Comparison of ENCODE assay signal across 8 cellular contexts in genomic region chr13:75416327-75417005, GRCh38.
A peak's percentile ranks its signal among the peaks of the same experiment; 100 is the strongest.
DNase-seq lines count a peak whose midpoint lies in the region; ATAC-seq and TF ChIP-seq lines count a peak whose summit lies in the region.

No MANE protein-coding gene starts in this region.

- H3K4ac ChIP-seq in trophoblast cell (ENCODE audit: low read depth, low read length), result no peak overlapping the region

- H3K36me3 ChIP-seq in subcutaneous abdominal adipose tissue (ENCODE audit: control insufficient read depth in 5 of 5, insufficient read depth in 5 of 5, low read length in 5 of 5) (no peaks in the 10 kb centered on the region), trophoblast cell (ENCODE audit: control insufficient read depth in 1 of 2, insufficient read depth in 2 of 2, low read length in 2 of 2) (no peaks in the 10 kb centered on the region)

- no peak overlapping the region for H2BK5ac ChIP-seq in trophoblast cell (ENCODE audit: low read depth, low read length, poor library complexity)

- no peaks in the 10 kb centered on the region for H3K27me3 ChIP-seq in subcutaneous abdominal adipose tissue (ENCODE audit: control insufficient read depth in 5 of 5, insufficient read depth in 4 of 5, low read length in 5 of 5)
- H3K27me3 ChIP-seq in trophoblast cell (ENCODE audit: insufficient read depth, low read length), result no peaks in the 10 kb centered on the region

- no peaks in the 10 kb centered on the region for H3K36me3 Mint-ChIP-seq in activated naive CD8-positive, alpha-beta T cell treated with anti-CD3 and anti-CD28 coated beads, Interleukin-2, amount 50 U/mL, for 24 hours (ENCODE audit: low read depth)
- H3K36me3 Mint-ChIP-seq in activated naive CD8-positive, alpha-beta T cell treated with anti-CD3 and anti-CD28 coated beads for 36 hours, result no peaks in the 10 kb centered on the region

- H4K8ac ChIP-seq in trophoblast cell (ENCODE audit: low read depth, low read length), result no peak overlapping the region

- H3K9me3 Mint-ChIP-seq in activated naive CD8-positive, alpha-beta T cell treated with anti-CD3 and anti-CD28 coated beads, Interleukin-2, amount 50 U/mL, for 24 hours, result no peaks in the 10 kb centered on the region
- no peaks in the 10 kb centered on the region for H3K9me3 Mint-ChIP-seq in activated naive CD8-positive, alpha-beta T cell treated with anti-CD3 and anti-CD28 coated beads for 36 hours

- H3K14ac ChIP-seq in trophoblast cell (ENCODE audit: low read length), result no peak overlapping the region

- no peak overlapping the region for H2BK12ac ChIP-seq in trophoblast cell (ENCODE audit: low read length)

- H3K23ac ChIP-seq in trophoblast cell (ENCODE audit: low read length), result no peak overlapping the region

- H3K18ac ChIP-seq in trophoblast cell (ENCODE audit: low read length), result no peak overlapping the region

- no peak overlapping the region for H3K4me3 Mint-ChIP-seq in activated naive CD8-positive, alpha-beta T cell treated with anti-CD3 and anti-CD28 coated beads, Interleukin-2, amount 50 U/mL, for 24 hours
- no peak overlapping the region for H3K4me3 Mint-ChIP-seq in activated naive CD8-positive, alpha-beta T cell treated with anti-CD3 and anti-CD28 coated beads for 36 hours

- H3K27ac Mint-ChIP-seq in activated naive CD8-positive, alpha-beta T cell treated with anti-CD3 and anti-CD28 coated beads, Interleukin-2, amount 50 U/mL, for 24 hours, result no peak overlapping the region
- no peak overlapping the region for H3K27ac Mint-ChIP-seq in activated naive CD8-positive, alpha-beta T cell treated with anti-CD3 and anti-CD28 coated beads for 36 hours

- H3K9me3 ChIP-seq in subcutaneous abdominal adipose tissue (ENCODE audit: control insufficient read depth in 5 of 5, low read length in 5 of 5) (no peaks in the 10 kb centered on the region), trophoblast cell (ENCODE audit: insufficient read depth, low read depth, low read length) (no peaks in the 10 kb centered on the region)

- H3K79me2 ChIP-seq in trophoblast cell (ENCODE audit: control insufficient read depth, insufficient read depth, low read length, poor library complexity), result no peaks in the 10 kb centered on the region

- H4K91ac ChIP-seq in trophoblast cell (ENCODE audit: low read depth, low read length), result no peak overlapping the region

- peaks cover 3% of the 10 kb centered on the region for H3K4me1 Mint-ChIP-seq in activated naive CD8-positive, alpha-beta T cell treated with anti-CD3 and anti-CD28 coated beads, Interleukin-2, amount 50 U/mL, for 24 hours
- H3K4me1 Mint-ChIP-seq in activated naive CD8-positive, alpha-beta T cell treated with anti-CD3 and anti-CD28 coated beads for 36 hours, result no peaks in the 10 kb centered on the region

- no CpG with 5 or more reads among the region's 6 CpGs for WGBS in trophoblast cell (ENCODE audit: extremely low coverage, insufficient coverage, insufficient read length)

- no peak overlapping the region for H2BK120ac ChIP-seq in trophoblast cell (ENCODE audit: insufficient read depth, low read length, poor library complexity)

- ATAC-seq in activated naive CD8-positive, alpha-beta T cell treated with anti-CD3 and anti-CD28 coated beads, Interleukin-2, amount 50 U/mL, for 24 hours, result peak; percentile 52
- ATAC-seq in HG02610 (IDR thresholded peaks at IDR 0.05; ENCODE audit: unreplicated experiment) (peak; percentile 81), SK-N-SH treated with all-trans-retinoic acid at 6 μM for 48 hours (peak; percentile 25; the same call in 2 of the 3 replicates)

- DNase-seq in activated naive CD8-positive, alpha-beta T cell treated with anti-CD3 and anti-CD28 coated beads, Interleukin-2, amount 50 U/mL, for 24 hours, result no peak
- no peak for DNase-seq in activated naive CD8-positive, alpha-beta T cell treated with anti-CD3 and anti-CD28 coated beads for 36 hours
- no peak for DNase-seq in trophoblast cell
- no peak for DNase-seq in activated CD8-positive, alpha-beta memory T cell treated with anti-CD3 and anti-CD28 coated beads, Interleukin-2, amount 50 U/mL, for 48 hours
- no peak for DNase-seq in 8988T

- no peaks in the 10 kb centered on the region for H3K27me3 Mint-ChIP-seq in activated naive CD8-positive, alpha-beta T cell treated with anti-CD3 and anti-CD28 coated beads, Interleukin-2, amount 50 U/mL, for 24 hours
- H3K27me3 Mint-ChIP-seq in activated naive CD8-positive, alpha-beta T cell treated with anti-CD3 and anti-CD28 coated beads for 36 hours, result peaks cover 4% of the 10 kb centered on the region

- no peaks in the 10 kb centered on the region for H3K79me1 ChIP-seq in trophoblast cell (ENCODE audit: low read length)

- H3K27ac ChIP-seq in subcutaneous abdominal adipose tissue (ENCODE audit: low read depth, low read length) (peak overlapping the region; percentile 64), trophoblast cell (ENCODE audit: low read depth, low read length) (no peak overlapping the region)

- no peak overlapping the region for H4K12ac ChIP-seq in trophoblast cell (ENCODE audit: low read depth, low read length)

- H3K9ac ChIP-seq in subcutaneous abdominal adipose tissue (ENCODE audit: low read length in 5 of 5) (peak overlapping the region in 2 of 5 donors; percentile 8 to 24), trophoblast cell (ENCODE audit: low read length) (no peak overlapping the region)

- H3K4me3 ChIP-seq in subcutaneous abdominal adipose tissue (ENCODE audit: low read depth in 1 of 5, low read length in 5 of 5), result peak overlapping the region in 1 of 5 donors; percentile 43
- H3K4me3 ChIP-seq in trophoblast cell (ENCODE audit: low read depth, low read length), result no peak overlapping the region

- H3K4me2 ChIP-seq in trophoblast cell (ENCODE audit: low read length), result no peak overlapping the region

- H2AK5ac ChIP-seq in trophoblast cell (ENCODE audit: low read length), result no peak overlapping the region

- no peak overlapping the region for H2AFZ ChIP-seq in trophoblast cell (ENCODE audit: insufficient read depth, low read length, poor library complexity)

- H3K4me1 ChIP-seq in subcutaneous abdominal adipose tissue (ENCODE audit: control insufficient read depth in 5 of 5, insufficient read depth in 5 of 5, low read length in 5 of 5) (peaks cover 0 to 63% (median 39%) of the 10 kb centered on the region in 5 donors), trophoblast cell (ENCODE audit: control insufficient read depth in 1 of 2, insufficient read depth in 2 of 2, low read length in 2 of 2) (no peaks in the 10 kb centered on the region)

TF ChIP-seq in SK-N-SH treated with all-trans-retinoic acid at 6 μM for 48 hours, 23 proteins besides CTCF, POLR2A, EP300 and RAD21 (continues in another document):
- TF ChIP-seq PATZ1 (CRISPR knock-in tag; IDR thresholded peaks at IDR 0.05; ENCODE audit: borderline replicate concordance), result no peak
- TF ChIP-seq ZNF70 (CRISPR knock-in tag; IDR thresholded peaks at IDR 0.05), result no peak
- no peak for TF ChIP-seq PPARA (CRISPR knock-in tag; IDR thresholded peaks at IDR 0.05; ENCODE audit: borderline replicate concordance)
- no peak for TF ChIP-seq BACH2 (CRISPR knock-in tag; IDR thresholded peaks at IDR 0.05; ENCODE audit: borderline replicate concordance)
- TF ChIP-seq, protein P1, sequence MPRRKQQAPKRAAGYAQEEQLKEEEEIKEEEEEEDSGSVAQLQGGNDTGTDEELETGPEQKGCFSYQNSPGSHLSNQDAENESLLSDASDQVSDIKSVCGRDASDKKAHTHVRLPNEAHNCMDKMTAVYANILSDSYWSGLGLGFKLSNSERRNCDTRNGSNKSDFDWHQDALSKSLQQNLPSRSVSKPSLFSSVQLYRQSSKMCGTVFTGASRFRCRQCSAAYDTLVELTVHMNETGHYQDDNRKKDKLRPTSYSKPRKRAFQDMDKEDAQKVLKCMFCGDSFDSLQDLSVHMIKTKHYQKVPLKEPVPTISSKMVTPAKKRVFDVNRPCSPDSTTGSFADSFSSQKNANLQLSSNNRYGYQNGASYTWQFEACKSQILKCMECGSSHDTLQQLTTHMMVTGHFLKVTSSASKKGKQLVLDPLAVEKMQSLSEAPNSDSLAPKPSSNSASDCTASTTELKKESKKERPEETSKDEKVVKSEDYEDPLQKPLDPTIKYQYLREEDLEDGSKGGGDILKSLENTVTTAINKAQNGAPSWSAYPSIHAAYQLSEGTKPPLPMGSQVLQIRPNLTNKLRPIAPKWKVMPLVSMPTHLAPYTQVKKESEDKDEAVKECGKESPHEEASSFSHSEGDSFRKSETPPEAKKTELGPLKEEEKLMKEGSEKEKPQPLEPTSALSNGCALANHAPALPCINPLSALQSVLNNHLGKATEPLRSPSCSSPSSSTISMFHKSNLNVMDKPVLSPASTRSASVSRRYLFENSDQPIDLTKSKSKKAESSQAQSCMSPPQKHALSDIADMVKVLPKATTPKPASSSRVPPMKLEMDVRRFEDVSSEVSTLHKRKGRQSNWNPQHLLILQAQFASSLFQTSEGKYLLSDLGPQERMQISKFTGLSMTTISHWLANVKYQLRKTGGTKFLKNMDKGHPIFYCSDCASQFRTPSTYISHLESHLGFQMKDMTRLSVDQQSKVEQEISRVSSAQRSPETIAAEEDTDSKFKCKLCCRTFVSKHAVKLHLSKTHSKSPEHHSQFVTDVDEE (CRISPR knock-in tag; IDR thresholded peaks at IDR 0.05), result no peak
- no peak for TF ChIP-seq ZNF8 (CRISPR knock-in tag; IDR thresholded peaks at IDR 0.05)

Comparison
In these comparisons a context has a peak if more than half of its experiments do, and no peak if none do; other contexts are left out.
1. ATAC-seq: peak in every context shown above with its lines; median percentile 81 in HG02610; 52 in activated naive CD8-positive, alpha-beta T cell treated with anti-CD3 and anti-CD28 coated beads, Interleukin-2, amount 50 U/mL, for 24 hours; 25 in SK-N-SH treated with all-trans-retinoic acid at 6 μM for 48 hours.